1 cellular context compared by ENCODE assay signal in genomic region chr6:36028088-36028886, GRCh38.
TF ChIP-seq lines count a peak whose summit lies in the region.

No MANE protein-coding gene starts in this region.

TF ChIP-seq in HepG2, 621 proteins besides CTCF, POLR2A, EP300 and RAD21 (continued from another document and continues in another):
- no peak for TF ChIP-seq MNT (IDR thresholded peaks at IDR 0.05)
- no peak for TF ChIP-seq GATAD2A (CRISPR knock-in tag; IDR thresholded peaks at IDR 0.05)
- TF ChIP-seq IRF2 (CRISPR knock-in tag; IDR thresholded peaks at IDR 0.05): peak; percentile 41; the same call in 1 of the 2 replicates
- no peak; the same call in 1 of the 2 replicates for TF ChIP-seq ZNF879 (CRISPR knock-in tag; IDR thresholded peaks at IDR 0.05)
- TF ChIP-seq ZBTB1 (CRISPR knock-in tag; IDR thresholded peaks at IDR 0.05; ENCODE audit: borderline replicate concordance): no peak
- TF ChIP-seq ZNF564 (CRISPR knock-in tag; IDR thresholded peaks at IDR 0.05): no peak
- TF ChIP-seq, protein P1, sequence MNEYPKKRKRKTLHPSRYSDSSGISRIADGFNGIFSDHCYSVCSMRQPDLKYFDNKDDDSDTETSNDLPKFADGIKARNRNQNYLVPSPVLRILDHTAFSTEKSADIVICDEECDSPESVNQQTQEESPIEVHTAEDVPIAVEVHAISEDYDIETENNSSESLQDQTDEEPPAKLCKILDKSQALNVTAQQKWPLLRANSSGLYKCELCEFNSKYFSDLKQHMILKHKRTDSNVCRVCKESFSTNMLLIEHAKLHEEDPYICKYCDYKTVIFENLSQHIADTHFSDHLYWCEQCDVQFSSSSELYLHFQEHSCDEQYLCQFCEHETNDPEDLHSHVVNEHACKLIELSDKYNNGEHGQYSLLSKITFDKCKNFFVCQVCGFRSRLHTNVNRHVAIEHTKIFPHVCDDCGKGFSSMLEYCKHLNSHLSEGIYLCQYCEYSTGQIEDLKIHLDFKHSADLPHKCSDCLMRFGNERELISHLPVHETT (CRISPR knock-in tag; conservative IDR thresholded peaks at IDR 0.05): 0 out of 2 replicates have a peak, but pooled peaks have one; percentile 9
- TF ChIP-seq ZNF280D (CRISPR knock-in tag; IDR thresholded peaks at IDR 0.05): no peak
- no peak for TF ChIP-seq ZNF720 (CRISPR knock-in tag; IDR thresholded peaks at IDR 0.05)
- no peak for TF ChIP-seq EZH2 (conservative IDR thresholded peaks at IDR 0.05; ENCODE audit: low read depth, low read length)
- TF ChIP-seq, protein P2, sequence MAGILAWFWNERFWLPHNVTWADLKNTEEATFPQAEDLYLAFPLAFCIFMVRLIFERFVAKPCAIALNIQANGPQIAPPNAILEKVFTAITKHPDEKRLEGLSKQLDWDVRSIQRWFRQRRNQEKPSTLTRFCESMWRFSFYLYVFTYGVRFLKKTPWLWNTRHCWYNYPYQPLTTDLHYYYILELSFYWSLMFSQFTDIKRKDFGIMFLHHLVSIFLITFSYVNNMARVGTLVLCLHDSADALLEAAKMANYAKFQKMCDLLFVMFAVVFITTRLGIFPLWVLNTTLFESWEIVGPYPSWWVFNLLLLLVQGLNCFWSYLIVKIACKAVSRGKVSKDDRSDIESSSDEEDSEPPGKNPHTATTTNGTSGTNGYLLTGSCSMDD (CRISPR knock-in tag; IDR thresholded peaks at IDR 0.05): no peak
- TF ChIP-seq ZNF180 (CRISPR knock-in tag; IDR thresholded peaks at IDR 0.05; ENCODE audit: borderline replicate concordance, low read depth): no peak
- no peak for TF ChIP-seq SAP130 (CRISPR knock-in tag; IDR thresholded peaks at IDR 0.05; ENCODE audit: low read depth)
- no peak for TF ChIP-seq GATAD1 (CRISPR knock-in tag; IDR thresholded peaks at IDR 0.05)
- TF ChIP-seq ZBTB34 (CRISPR knock-in tag; IDR thresholded peaks at IDR 0.05): no peak
- no peak for TF ChIP-seq SOX13 (IDR thresholded peaks at IDR 0.05)
- no peak for TF ChIP-seq SOX13 (CRISPR knock-in tag; conservative IDR thresholded peaks at IDR 0.05 in 1 of 2, IDR thresholded peaks at IDR 0.05 in 1 of 2)
- TF ChIP-seq YEATS2 (CRISPR knock-in tag; IDR thresholded peaks at IDR 0.05; ENCODE audit: borderline replicate concordance): no peak
- TF ChIP-seq SKI (IDR thresholded peaks at IDR 0.05; ENCODE audit: partially characterized antibody): no peak
- TF ChIP-seq SRY (CRISPR knock-in tag; IDR thresholded peaks at IDR 0.05): peak; percentile 78; the same call in 1 of the 2 replicates
- no peak for TF ChIP-seq MAFF (IDR thresholded peaks at IDR 0.05; ENCODE audit: low read depth, low read length)
- 0 out of 2 replicates have a peak, but pooled peaks have one; percentile 13 for TF ChIP-seq ELF1 (CRISPR knock-in tag; IDR thresholded peaks at IDR 0.05)
- no peak for TF ChIP-seq TCF7L2 (IDR thresholded peaks at IDR 0.05; ENCODE audit: low read depth, low read length)
- no peak for TF ChIP-seq ZNF883 (CRISPR knock-in tag; IDR thresholded peaks at IDR 0.05; ENCODE audit: not compliant biosample characterization)
- TF ChIP-seq RARG (CRISPR knock-in tag; IDR thresholded peaks at IDR 0.05; ENCODE audit: low read depth): no peak
- TF ChIP-seq ZNF629 (CRISPR knock-in tag; conservative IDR thresholded peaks at IDR 0.05): no peak
- TF ChIP-seq CSRNP1 (CRISPR knock-in tag; IDR thresholded peaks at IDR 0.05): no peak; the same call in 1 of the 2 replicates
- peak; percentile 62; the same call in 1 of the 2 replicates for TF ChIP-seq ZNF33B (CRISPR knock-in tag; IDR thresholded peaks at IDR 0.05)
- peak; percentile 47; the same call in 1 of the 2 replicates for TF ChIP-seq SP4 (CRISPR knock-in tag; IDR thresholded peaks at IDR 0.05)
- TF ChIP-seq RXRB (CRISPR knock-in tag; IDR thresholded peaks at IDR 0.05; ENCODE audit: borderline replicate concordance): peak; percentile 7; the same call in 1 of the 2 replicates
- TF ChIP-seq KDM5A (IDR thresholded peaks at IDR 0.05; ENCODE audit: borderline replicate concordance, low read length): peak; percentile 64
- TF ChIP-seq ZNF746 (CRISPR knock-in tag; IDR thresholded peaks at IDR 0.05): peak; percentile 59; the same call in 1 of the 2 replicates
- no peak; the same call in 1 of the 2 replicates for TF ChIP-seq MIER3 (CRISPR knock-in tag; IDR thresholded peaks at IDR 0.05; ENCODE audit: borderline replicate concordance)
- no peak for TF ChIP-seq ZNF7 (CRISPR knock-in tag; IDR thresholded peaks at IDR 0.05)
- no peak for TF ChIP-seq ZNF674 (CRISPR knock-in tag; IDR thresholded peaks at IDR 0.05; ENCODE audit: low read depth)
- TF ChIP-seq HDAC6 (IDR thresholded peaks at IDR 0.05; ENCODE audit: low read depth, low read length): 0 out of 2 replicates have a peak, but pooled peaks have one; percentile 20
- no peak for TF ChIP-seq HDAC2 (CRISPR knock-in tag; IDR thresholded peaks at IDR 0.05)
- no peak for TF ChIP-seq SMC3 (IDR thresholded peaks at IDR 0.05; ENCODE audit: low read length)
- TF ChIP-seq ZNF703 (CRISPR knock-in tag; IDR thresholded peaks at IDR 0.05; ENCODE audit: borderline replicate concordance): 0 out of 2 replicates have a peak, but pooled peaks have one; percentile 53
- TF ChIP-seq SNAI1 (CRISPR knock-in tag; IDR thresholded peaks at IDR 0.05; ENCODE audit: borderline replicate concordance): peak; percentile 82
- TF ChIP-seq ETV5 (CRISPR knock-in tag; IDR thresholded peaks at IDR 0.05; ENCODE audit: borderline replicate concordance): 0 out of 2 replicates have a peak, but pooled peaks have one; percentile 15
- peak; percentile 16 for TF ChIP-seq ZNF142 (CRISPR knock-in tag; IDR thresholded peaks at IDR 0.05)
- 0 out of 2 replicates have a peak, but pooled peaks have one; percentile 4 for TF ChIP-seq FOSL1 (CRISPR knock-in tag; IDR thresholded peaks at IDR 0.05; ENCODE audit: borderline replicate concordance)
- TF ChIP-seq SMARCC2 (IDR thresholded peaks at IDR 0.05): no peak
- no peak for TF ChIP-seq ERF (CRISPR knock-in tag; IDR thresholded peaks at IDR 0.05)
- TF ChIP-seq NFE2L2 (IDR thresholded peaks at IDR 0.05; ENCODE audit: low read length): no peak
- TF ChIP-seq, protein P3, sequence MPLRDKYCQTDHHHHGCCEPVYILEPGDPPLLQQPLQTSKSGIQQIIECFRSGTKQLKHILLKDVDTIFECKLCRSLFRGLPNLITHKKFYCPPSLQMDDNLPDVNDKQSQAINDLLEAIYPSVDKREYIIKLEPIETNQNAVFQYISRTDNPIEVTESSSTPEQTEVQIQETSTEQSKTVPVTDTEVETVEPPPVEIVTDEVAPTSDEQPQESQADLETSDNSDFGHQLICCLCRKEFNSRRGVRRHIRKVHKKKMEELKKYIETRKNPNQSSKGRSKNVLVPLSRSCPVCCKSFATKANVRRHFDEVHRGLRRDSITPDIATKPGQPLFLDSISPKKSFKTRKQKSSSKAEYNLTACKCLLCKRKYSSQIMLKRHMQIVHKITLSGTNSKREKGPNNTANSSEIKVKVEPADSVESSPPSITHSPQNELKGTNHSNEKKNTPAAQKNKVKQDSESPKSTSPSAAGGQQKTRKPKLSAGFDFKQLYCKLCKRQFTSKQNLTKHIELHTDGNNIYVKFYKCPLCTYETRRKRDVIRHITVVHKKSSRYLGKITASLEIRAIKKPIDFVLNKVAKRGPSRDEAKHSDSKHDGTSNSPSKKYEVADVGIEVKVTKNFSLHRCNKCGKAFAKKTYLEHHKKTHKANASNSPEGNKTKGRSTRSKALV (CRISPR knock-in tag; IDR thresholded peaks at IDR 0.05): 0 out of 2 replicates have a peak, but pooled peaks have one; percentile 21
